Comparison of ENCODE assay signal across 1 cellular context in the genomic region with DNA sequence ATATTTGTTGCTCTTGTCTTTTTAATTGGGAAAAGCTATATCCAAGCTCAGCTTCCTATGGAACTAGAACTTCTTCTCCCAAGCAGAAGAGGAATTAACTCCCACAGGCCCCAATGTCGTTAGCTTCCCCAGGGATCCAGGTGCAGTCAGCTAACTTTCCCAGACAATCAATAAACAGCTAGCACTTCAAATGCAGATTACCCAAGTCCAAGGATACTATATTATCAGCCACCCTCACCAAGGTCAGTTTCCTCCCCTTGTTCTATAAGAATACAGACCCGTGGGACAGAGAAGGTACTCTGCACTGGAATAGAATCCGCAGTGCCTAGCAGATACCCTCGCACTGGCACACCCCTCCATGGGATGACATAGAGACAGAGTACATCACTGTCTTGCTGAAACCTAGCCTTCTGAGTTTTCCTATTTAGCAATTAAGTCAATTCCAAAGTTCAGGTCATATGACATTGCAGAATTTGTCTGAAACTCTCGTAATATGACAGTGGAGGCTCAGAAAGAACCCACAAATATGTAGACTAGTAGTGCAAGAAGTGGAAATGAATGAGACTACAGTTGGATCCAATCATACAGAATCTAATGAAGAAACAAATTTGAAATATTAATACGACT.
A peak's percentile ranks its signal among the peaks of the same experiment; 100 is the strongest.
TF ChIP-seq lines count a peak whose summit lies in the region.

No MANE protein-coding gene starts in this region.

TF ChIP-seq in HepG2, 621 proteins besides CTCF, POLR2A, EP300 and RAD21 (continued from another document and continues in another):
- TF ChIP-seq, protein P1, sequence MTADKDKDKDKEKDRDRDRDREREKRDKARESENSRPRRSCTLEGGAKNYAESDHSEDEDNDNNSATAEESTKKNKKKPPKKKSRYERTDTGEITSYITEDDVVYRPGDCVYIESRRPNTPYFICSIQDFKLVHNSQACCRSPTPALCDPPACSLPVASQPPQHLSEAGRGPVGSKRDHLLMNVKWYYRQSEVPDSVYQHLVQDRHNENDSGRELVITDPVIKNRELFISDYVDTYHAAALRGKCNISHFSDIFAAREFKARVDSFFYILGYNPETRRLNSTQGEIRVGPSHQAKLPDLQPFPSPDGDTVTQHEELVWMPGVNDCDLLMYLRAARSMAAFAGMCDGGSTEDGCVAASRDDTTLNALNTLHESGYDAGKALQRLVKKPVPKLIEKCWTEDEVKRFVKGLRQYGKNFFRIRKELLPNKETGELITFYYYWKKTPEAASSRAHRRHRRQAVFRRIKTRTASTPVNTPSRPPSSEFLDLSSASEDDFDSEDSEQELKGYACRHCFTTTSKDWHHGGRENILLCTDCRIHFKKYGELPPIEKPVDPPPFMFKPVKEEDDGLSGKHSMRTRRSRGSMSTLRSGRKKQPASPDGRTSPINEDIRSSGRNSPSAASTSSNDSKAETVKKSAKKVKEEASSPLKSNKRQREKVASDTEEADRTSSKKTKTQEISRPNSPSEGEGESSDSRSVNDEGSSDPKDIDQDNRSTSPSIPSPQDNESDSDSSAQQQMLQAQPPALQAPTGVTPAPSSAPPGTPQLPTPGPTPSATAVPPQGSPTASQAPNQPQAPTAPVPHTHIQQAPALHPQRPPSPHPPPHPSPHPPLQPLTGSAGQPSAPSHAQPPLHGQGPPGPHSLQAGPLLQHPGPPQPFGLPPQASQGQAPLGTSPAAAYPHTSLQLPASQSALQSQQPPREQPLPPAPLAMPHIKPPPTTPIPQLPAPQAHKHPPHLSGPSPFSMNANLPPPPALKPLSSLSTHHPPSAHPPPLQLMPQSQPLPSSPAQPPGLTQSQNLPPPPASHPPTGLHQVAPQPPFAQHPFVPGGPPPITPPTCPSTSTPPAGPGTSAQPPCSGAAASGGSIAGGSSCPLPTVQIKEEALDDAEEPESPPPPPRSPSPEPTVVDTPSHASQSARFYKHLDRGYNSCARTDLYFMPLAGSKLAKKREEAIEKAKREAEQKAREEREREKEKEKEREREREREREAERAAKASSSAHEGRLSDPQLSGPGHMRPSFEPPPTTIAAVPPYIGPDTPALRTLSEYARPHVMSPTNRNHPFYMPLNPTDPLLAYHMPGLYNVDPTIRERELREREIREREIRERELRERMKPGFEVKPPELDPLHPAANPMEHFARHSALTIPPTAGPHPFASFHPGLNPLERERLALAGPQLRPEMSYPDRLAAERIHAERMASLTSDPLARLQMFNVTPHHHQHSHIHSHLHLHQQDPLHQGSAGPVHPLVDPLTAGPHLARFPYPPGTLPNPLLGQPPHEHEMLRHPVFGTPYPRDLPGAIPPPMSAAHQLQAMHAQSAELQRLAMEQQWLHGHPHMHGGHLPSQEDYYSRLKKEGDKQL (CRISPR knock-in tag; IDR thresholded peaks at IDR 0.05; ENCODE audit: low read depth), result no peak
- TF ChIP-seq ZNF749 (CRISPR knock-in tag; IDR thresholded peaks at IDR 0.05; ENCODE audit: borderline replicate concordance), result no peak
- TF ChIP-seq NCOR1 (IDR thresholded peaks at IDR 0.05; ENCODE audit: borderline replicate concordance, low read length), result peak; percentile 88
- no peak for TF ChIP-seq ADNP (CRISPR knock-in tag; IDR thresholded peaks at IDR 0.05)
- TF ChIP-seq ZNF17 (CRISPR knock-in tag; IDR thresholded peaks at IDR 0.05), result no peak
- TF ChIP-seq, protein P2, sequence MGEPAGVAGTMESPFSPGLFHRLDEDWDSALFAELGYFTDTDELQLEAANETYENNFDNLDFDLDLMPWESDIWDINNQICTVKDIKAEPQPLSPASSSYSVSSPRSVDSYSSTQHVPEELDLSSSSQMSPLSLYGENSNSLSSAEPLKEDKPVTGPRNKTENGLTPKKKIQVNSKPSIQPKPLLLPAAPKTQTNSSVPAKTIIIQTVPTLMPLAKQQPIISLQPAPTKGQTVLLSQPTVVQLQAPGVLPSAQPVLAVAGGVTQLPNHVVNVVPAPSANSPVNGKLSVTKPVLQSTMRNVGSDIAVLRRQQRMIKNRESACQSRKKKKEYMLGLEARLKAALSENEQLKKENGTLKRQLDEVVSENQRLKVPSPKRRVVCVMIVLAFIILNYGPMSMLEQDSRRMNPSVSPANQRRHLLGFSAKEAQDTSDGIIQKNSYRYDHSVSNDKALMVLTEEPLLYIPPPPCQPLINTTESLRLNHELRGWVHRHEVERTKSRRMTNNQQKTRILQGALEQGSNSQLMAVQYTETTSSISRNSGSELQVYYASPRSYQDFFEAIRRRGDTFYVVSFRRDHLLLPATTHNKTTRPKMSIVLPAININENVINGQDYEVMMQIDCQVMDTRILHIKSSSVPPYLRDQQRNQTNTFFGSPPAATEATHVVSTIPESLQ (CRISPR knock-in tag; conservative IDR thresholded peaks at IDR 0.05), result no peak
- no peak for TF ChIP-seq ZNF296 (CRISPR knock-in tag; conservative IDR thresholded peaks at IDR 0.05)
- peak; percentile 79 for TF ChIP-seq TRIM24 (CRISPR knock-in tag; IDR thresholded peaks at IDR 0.05)
- no peak for TF ChIP-seq SPEN (CRISPR knock-in tag; IDR thresholded peaks at IDR 0.05; ENCODE audit: low read depth)
- TF ChIP-seq RBAK (CRISPR knock-in tag; IDR thresholded peaks at IDR 0.05), result no peak
- no peak for TF ChIP-seq KLF9 (CRISPR knock-in tag; IDR thresholded peaks at IDR 0.05; ENCODE audit: low read depth)
- no peak for TF ChIP-seq ZNF746 (CRISPR knock-in tag; IDR thresholded peaks at IDR 0.05)
- TF ChIP-seq SNAI1 (CRISPR knock-in tag; IDR thresholded peaks at IDR 0.05; ENCODE audit: borderline replicate concordance), result no peak
- 0 out of 2 replicates have a peak, but pooled peaks have one; percentile 18 for TF ChIP-seq DMAP1 (CRISPR knock-in tag; IDR thresholded peaks at IDR 0.05)
- TF ChIP-seq ZNF788 (CRISPR knock-in tag; IDR thresholded peaks at IDR 0.05; ENCODE audit: borderline replicate concordance), result no peak
- TF ChIP-seq, protein P3, sequence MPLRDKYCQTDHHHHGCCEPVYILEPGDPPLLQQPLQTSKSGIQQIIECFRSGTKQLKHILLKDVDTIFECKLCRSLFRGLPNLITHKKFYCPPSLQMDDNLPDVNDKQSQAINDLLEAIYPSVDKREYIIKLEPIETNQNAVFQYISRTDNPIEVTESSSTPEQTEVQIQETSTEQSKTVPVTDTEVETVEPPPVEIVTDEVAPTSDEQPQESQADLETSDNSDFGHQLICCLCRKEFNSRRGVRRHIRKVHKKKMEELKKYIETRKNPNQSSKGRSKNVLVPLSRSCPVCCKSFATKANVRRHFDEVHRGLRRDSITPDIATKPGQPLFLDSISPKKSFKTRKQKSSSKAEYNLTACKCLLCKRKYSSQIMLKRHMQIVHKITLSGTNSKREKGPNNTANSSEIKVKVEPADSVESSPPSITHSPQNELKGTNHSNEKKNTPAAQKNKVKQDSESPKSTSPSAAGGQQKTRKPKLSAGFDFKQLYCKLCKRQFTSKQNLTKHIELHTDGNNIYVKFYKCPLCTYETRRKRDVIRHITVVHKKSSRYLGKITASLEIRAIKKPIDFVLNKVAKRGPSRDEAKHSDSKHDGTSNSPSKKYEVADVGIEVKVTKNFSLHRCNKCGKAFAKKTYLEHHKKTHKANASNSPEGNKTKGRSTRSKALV (CRISPR knock-in tag; IDR thresholded peaks at IDR 0.05), result peak; percentile 54; the same call in 1 of the 2 replicates
- 0 out of 2 replicates have a peak, but pooled peaks have one; percentile 38 for TF ChIP-seq ZNF224 (CRISPR knock-in tag; IDR thresholded peaks at IDR 0.05)
- TF ChIP-seq CAMTA2 (CRISPR knock-in tag; IDR thresholded peaks at IDR 0.05; ENCODE audit: borderline replicate concordance), result no peak
- TF ChIP-seq, protein P4, sequence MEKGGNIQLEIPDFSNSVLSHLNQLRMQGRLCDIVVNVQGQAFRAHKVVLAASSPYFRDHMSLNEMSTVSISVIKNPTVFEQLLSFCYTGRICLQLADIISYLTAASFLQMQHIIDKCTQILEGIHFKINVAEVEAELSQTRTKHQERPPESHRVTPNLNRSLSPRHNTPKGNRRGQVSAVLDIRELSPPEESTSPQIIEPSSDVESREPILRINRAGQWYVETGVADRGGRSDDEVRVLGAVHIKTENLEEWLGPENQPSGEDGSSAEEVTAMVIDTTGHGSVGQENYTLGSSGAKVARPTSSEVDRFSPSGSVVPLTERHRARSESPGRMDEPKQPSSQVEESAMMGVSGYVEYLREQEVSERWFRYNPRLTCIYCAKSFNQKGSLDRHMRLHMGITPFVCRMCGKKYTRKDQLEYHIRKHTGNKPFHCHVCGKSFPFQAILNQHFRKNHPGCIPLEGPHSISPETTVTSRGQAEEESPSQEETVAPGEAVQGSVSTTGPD (CRISPR knock-in tag; IDR thresholded peaks at IDR 0.05), result no peak
- TF ChIP-seq NAIF1 (CRISPR knock-in tag; IDR thresholded peaks at IDR 0.05; ENCODE audit: borderline replicate concordance), result no peak
- TF ChIP-seq NFKB2 (CRISPR knock-in tag; IDR thresholded peaks at IDR 0.05; ENCODE audit: borderline replicate concordance), result no peak
- TF ChIP-seq ZNF615 (CRISPR knock-in tag; IDR thresholded peaks at IDR 0.05; ENCODE audit: borderline replicate concordance), result no peak
- TF ChIP-seq, protein P5, sequence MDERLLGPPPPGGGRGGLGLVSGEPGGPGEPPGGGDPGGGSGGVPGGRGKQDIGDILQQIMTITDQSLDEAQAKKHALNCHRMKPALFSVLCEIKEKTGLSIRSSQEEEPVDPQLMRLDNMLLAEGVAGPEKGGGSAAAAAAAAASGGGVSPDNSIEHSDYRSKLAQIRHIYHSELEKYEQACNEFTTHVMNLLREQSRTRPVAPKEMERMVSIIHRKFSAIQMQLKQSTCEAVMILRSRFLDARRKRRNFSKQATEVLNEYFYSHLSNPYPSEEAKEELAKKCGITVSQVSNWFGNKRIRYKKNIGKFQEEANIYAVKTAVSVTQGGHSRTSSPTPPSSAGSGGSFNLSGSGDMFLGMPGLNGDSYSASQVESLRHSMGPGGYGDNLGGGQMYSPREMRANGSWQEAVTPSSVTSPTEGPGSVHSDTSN (CRISPR knock-in tag; IDR thresholded peaks at IDR 0.05), result no peak
- TF ChIP-seq ATRX (CRISPR knock-in tag; IDR thresholded peaks at IDR 0.05; ENCODE audit: borderline replicate concordance), result no peak
- TF ChIP-seq, protein P6, sequence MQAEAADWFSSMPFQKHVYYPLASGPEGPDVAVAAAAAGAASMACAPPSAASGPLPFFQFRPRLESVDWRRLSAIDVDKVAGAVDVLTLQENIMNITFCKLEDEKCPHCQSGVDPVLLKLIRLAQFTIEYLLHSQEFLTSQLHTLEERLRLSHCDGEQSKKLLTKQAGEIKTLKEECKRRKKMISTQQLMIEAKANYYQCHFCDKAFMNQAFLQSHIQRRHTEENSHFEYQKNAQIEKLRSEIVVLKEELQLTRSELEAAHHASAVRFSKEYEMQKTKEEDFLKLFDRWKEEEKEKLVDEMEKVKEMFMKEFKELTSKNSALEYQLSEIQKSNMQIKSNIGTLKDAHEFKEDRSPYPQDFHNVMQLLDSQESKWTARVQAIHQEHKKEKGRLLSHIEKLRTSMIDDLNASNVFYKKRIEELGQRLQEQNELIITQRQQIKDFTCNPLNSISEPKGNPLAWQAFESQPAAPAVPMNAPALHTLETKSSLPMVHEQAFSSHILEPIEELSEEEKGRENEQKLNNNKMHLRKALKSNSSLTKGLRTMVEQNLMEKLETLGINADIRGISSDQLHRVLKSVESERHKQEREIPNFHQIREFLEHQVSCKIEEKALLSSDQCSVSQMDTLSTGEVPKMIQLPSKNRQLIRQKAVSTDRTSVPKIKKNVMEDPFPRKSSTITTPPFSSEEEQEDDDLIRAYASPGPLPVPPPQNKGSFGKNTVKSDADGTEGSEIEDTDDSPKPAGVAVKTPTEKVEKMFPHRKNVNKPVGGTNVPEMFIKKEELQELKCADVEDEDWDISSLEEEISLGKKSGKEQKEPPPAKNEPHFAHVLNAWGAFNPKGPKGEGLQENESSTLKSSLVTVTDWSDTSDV (CRISPR knock-in tag; IDR thresholded peaks at IDR 0.05), result no peak
- no peak for TF ChIP-seq ZNF337 (CRISPR knock-in tag; IDR thresholded peaks at IDR 0.05; ENCODE audit: borderline replicate concordance, low read depth)
- no peak for TF ChIP-seq ZNF816 (CRISPR knock-in tag; IDR thresholded peaks at IDR 0.05; ENCODE audit: borderline replicate concordance)
- TF ChIP-seq TCF12 (IDR thresholded peaks at IDR 0.05), result no peak
- TF ChIP-seq TCF12 (CRISPR knock-in tag; IDR thresholded peaks at IDR 0.05), result no peak
- TF ChIP-seq ZNF773 (CRISPR knock-in tag; IDR thresholded peaks at IDR 0.05; ENCODE audit: borderline replicate concordance), result no peak
- TF ChIP-seq MBD4 (IDR thresholded peaks at IDR 0.05; ENCODE audit: borderline replicate concordance, low read length), result no peak
- TF ChIP-seq, protein P7, sequence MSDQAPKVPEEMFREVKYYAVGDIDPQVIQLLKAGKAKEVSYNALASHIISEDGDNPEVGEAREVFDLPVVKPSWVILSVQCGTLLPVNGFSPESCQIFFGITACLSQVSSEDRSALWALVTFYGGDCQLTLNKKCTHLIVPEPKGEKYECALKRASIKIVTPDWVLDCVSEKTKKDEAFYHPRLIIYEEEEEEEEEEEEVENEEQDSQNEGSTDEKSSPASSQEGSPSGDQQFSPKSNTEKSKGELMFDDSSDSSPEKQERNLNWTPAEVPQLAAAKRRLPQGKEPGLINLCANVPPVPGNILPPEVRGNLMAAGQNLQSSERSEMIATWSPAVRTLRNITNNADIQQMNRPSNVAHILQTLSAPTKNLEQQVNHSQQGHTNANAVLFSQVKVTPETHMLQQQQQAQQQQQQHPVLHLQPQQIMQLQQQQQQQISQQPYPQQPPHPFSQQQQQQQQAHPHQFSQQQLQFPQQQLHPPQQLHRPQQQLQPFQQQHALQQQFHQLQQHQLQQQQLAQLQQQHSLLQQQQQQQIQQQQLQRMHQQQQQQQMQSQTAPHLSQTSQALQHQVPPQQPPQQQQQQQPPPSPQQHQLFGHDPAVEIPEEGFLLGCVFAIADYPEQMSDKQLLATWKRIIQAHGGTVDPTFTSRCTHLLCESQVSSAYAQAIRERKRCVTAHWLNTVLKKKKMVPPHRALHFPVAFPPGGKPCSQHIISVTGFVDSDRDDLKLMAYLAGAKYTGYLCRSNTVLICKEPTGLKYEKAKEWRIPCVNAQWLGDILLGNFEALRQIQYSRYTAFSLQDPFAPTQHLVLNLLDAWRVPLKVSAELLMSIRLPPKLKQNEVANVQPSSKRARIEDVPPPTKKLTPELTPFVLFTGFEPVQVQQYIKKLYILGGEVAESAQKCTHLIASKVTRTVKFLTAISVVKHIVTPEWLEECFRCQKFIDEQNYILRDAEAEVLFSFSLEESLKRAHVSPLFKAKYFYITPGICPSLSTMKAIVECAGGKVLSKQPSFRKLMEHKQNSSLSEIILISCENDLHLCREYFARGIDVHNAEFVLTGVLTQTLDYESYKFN (CRISPR knock-in tag; conservative IDR thresholded peaks at IDR 0.05), result peak; percentile 74
- peak; percentile 82 for TF ChIP-seq MIER3 (CRISPR knock-in tag; IDR thresholded peaks at IDR 0.05; ENCODE audit: borderline replicate concordance)
- TF ChIP-seq ZNF234 (CRISPR knock-in tag; conservative IDR thresholded peaks at IDR 0.05), result no peak
- no peak for TF ChIP-seq MTF2 (CRISPR knock-in tag; IDR thresholded peaks at IDR 0.05; ENCODE audit: borderline replicate concordance)
- TF ChIP-seq, protein P8, sequence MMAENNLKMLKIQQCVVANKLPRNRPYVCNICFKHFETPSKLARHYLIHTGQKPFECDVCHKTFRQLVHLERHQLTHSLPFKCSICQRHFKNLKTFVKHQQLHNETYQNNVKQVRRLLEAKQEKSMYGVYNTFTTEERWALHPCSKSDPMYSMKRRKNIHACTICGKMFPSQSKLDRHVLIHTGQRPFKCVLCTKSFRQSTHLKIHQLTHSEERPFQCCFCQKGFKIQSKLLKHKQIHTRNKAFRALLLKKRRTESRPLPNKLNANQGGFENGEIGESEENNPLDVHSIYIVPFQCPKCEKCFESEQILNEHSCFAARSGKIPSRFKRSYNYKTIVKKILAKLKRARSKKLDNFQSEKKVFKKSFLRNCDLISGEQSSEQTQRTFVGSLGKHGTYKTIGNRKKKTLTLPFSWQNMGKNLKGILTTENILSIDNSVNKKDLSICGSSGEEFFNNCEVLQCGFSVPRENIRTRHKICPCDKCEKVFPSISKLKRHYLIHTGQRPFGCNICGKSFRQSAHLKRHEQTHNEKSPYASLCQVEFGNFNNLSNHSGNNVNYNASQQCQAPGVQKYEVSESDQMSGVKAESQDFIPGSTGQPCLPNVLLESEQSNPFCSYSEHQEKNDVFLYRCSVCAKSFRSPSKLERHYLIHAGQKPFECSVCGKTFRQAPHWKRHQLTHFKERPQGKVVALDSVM (CRISPR knock-in tag; IDR thresholded peaks at IDR 0.05), result no peak
